8 cellular contexts compared by ENCODE assay signal in genomic region chr18:37567061-37567993, GRCh38. TPM values are rescaled to one million over a fixed set of nuclear protein-coding genes. Genes with fewer than 3 reads are reported as not detected.
DNase-seq lines count a peak whose midpoint lies in the region; FAIRE-seq and TF ChIP-seq lines count a peak whose summit lies in the region.

No MANE protein-coding gene starts in this region.

- H3K9ac ChIP-seq in HUES6 (ENCODE audit: low read length) (no peak overlapping the region), duodenal mucosa (ENCODE audit: low read depth in 1 of 2, low read length in 2 of 2) (no peak overlapping the region)

- H3K4me3 ChIP-seq in AG09309 (ENCODE audit: control insufficient read depth, low read depth, low read length): peak overlapping the region; percentile 38
- peak overlapping the region; percentile 64 for H3K4me3 ChIP-seq in HUES6 (ENCODE audit: low read depth, low read length)
- peak overlapping the region; percentile 40 to 51 for H3K4me3 ChIP-seq in duodenal mucosa (ENCODE audit: low read depth in 1 of 2, low read length in 2 of 2)

- H3K9me3 ChIP-seq in HUES6 (ENCODE audit: control insufficient read depth, insufficient read depth, low read depth, low read length) (no peaks in the 10 kb centered on the region), duodenal mucosa (ENCODE audit: control insufficient read depth in 1 of 2, low read length in 2 of 2) (no peaks in the 10 kb centered on the region)

- H3K36me3 ChIP-seq in HUES6 (ENCODE audit: control insufficient read depth, insufficient read depth, low read length) (no peaks in the 10 kb centered on the region), duodenal mucosa (ENCODE audit: control insufficient read depth in 1 of 2, insufficient read depth in 2 of 2, low read length in 2 of 2) (no peaks in the 10 kb centered on the region)

- H3K4me1 Mint-ChIP-seq in nephron: peaks cover 15% of the 10 kb centered on the region

- H3K4me1 ChIP-seq in HUES6 (ENCODE audit: control insufficient read depth, insufficient read depth, low read length) (peaks cover 32% of the 10 kb centered on the region), duodenal mucosa (ENCODE audit: control insufficient read depth in 1 of 2, insufficient read depth in 2 of 2, low read length in 2 of 2) (no peaks in the 10 kb centered on the region)

- H3K36me3 Mint-ChIP-seq in nephron (ENCODE audit: low read depth): no peaks in the 10 kb centered on the region

- no peak for TF ChIP-seq POLR2A in GM12891 (IDR thresholded peaks at IDR 0.05; ENCODE audit: low read depth, low read length)

- peaks cover 95% of the 10 kb centered on the region for H3K27me3 Mint-ChIP-seq in nephron (ENCODE audit: low read depth)

- TF ChIP-seq CTCF in AG09309 (IDR thresholded peaks at IDR 0.05; ENCODE audit: control insufficient read depth, insufficient read depth, low read depth, low read length, missing control alignments) (no peak), nephron (IDR thresholded peaks at IDR 0.05; ENCODE audit: unreplicated experiment in 3 of 3) (no peak)

- FAIRE-seq in GM12891 (lab: Jason Lieb, UNC): no peak

- DNase-seq in AG09309 (ENCODE audit: low read depth) (no peak), NCI-H524 treated with DMSO at 0.1 percent for 48 hours (lab: John Stamatoyannopoulos, UW) (no peak), NCI-H1436 treated with DMSO at 0.1 percent for 48 hours (lab: John Stamatoyannopoulos, UW) (no peak), dermis blood vessel endothelial cell (no peak), GM12891 (ENCODE audit: insufficient read length, low spot score) (no peak)

- H3K27ac ChIP-seq in HUES6 (ENCODE audit: low read depth, low read length) (no peak overlapping the region), duodenal mucosa (ENCODE audit: low read depth, low read length) (no peak overlapping the region)

- peak overlapping the region; percentile 70 to 76 (median 75) for H3K4me3 Mint-ChIP-seq in nephron

- no peaks in the 10 kb centered on the region for H3K9me3 Mint-ChIP-seq in nephron

- H3K27me3 ChIP-seq in HUES6 (ENCODE audit: control insufficient read depth, insufficient read depth, low read length) (peaks cover 93% of the 10 kb centered on the region), duodenal mucosa (ENCODE audit: control insufficient read depth in 1 of 2, insufficient read depth in 2 of 2, low read length in 2 of 2) (peaks cover 47 to 52% of the 10 kb centered on the region in 2 donors)

- H3K27ac Mint-ChIP-seq in nephron: no peak overlapping the region

TF ChIP-seq in GM12891, 5 proteins besides CTCF, POLR2A, EP300 and RAD21:
- TF ChIP-seq SPI1 (IDR thresholded peaks at IDR 0.05; ENCODE audit: low read depth, low read length) (no peak), POU2F2 (IDR thresholded peaks at IDR 0.05; ENCODE audit: low read depth, low read length) (no peak), TAF1 (IDR thresholded peaks at IDR 0.05; ENCODE audit: low read depth, low read length) (no peak), PAX5 (IDR thresholded peaks at IDR 0.05; ENCODE audit: insufficient read depth, low read length, severe bottlenecking) (no peak), POLR2AphosphoS5 (IDR thresholded peaks at IDR 0.05; ENCODE audit: low read depth, low read length) (no peak)

RNA-seq across cellular contexts. Expression of gene CELF4, which starts 1.7 kb away (rescaled TPM):
- not detected in 2 replicates for total RNA-seq in dermis blood vessel endothelial cell
- not detected for polyA plus RNA-seq in GM12891 (2012; ENCODE audit: low read depth, missing spikeins)
